8 cellular contexts compared by ENCODE assay signal in the genomic region with DNA sequence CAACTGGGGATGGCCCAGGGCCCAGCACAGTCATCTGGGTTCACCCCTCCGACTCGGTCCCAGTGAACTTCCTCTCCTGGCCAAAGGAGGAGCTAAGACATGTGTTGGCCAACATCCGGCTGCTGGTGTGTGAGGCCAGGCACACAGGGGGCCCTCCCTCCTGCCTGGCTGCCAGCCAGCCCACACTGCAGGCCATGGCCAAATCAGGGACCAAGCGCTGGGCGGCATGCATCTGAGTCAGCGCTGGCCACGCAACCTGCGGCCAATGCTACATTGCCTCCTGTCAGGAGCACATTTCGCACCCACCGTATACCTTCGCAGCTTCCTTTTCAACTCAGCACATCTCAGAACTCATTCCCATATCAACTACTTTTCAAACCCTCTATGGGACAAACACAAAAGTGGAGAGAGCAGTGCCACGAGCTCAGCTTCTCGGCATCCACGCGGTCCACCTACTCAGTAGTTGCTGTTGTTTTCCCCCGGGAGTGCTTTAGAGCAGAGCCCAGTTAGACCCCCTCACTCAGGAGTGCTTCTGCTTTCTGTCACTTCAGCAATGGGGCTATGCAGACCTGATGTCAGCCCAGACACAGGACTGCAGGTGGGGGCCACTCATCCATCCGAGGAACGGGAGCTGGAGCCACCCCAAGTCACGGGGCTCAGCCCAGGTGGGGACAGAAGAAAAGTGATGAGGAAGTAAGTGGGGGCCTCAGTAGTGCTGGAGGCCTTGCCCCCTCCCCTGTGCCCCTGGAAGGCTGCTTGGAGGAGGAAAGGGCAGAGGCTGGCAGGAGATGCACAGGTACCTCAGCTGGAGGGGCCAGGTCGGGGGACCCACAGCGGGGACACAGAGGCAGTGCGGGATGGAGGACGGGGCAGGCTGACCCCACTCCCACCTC. TPM values are rescaled to one million over a fixed set of nuclear protein-coding genes. Genes with fewer than 3 reads are reported as not detected.
DNase-seq lines count a peak whose midpoint lies in the region; ATAC-seq lines count a peak whose summit lies in the region.

No MANE protein-coding gene starts in this region.

- H3K23ac ChIP-seq in trophoblast cell (ENCODE audit: low read length): no peak overlapping the region

- H3K9me3 Mint-ChIP-seq in activated T-helper 2 cell treated with anti-CD3 and anti-CD28 coated beads, Interferon-gamma antibody, Interleukin-2, Interleukin-4, amounts not matched to agents 10 μg/mL and 5 μg/mL and 100 μg/mL, durations not matched to agents 14 hours and 24 hours and 36 hours: no peaks in the 10 kb centered on the region

- peak; percentile 46 for DNase-seq in stimulated activated CD4-positive, alpha-beta T cell treated with anti-CD3 and anti-CD28 coated beads, Interleukin-15, amount 100 ng/mL, for 24 hours
- no peak for DNase-seq in stimulated activated CD4-positive, alpha-beta T cell treated with anti-CD3 and anti-CD28 coated beads, Interleukin-4, amount 100 ng/mL, for 24 hours
- peak; percentile 47 for DNase-seq in NCI-H2196 treated with DMSO at 0.1 percent for 48 hours (lab: John Stamatoyannopoulos, UW; ENCODE audit: unreplicated experiment)
- no peak for DNase-seq in activated T-helper 2 cell treated with anti-CD3 and anti-CD28 coated beads, Interferon-gamma antibody, Interleukin-2, Interleukin-4, amounts not matched to agents 10 μg/mL and 5 μg/mL and 100 μg/mL, durations not matched to agents 14 hours and 24 hours and 36 hours (ENCODE audit: low spot score)
- DNase-seq in head of caudate nucleus: peak; percentile 49 to 92 (median 73)
- DNase-seq in trophoblast cell: peak; percentile 74 to 80
- DNase-seq in activated gamma-delta T cell treated with Interleukin-2 at 50 U/mL for 16 hours: no peak

- no peaks in the 10 kb centered on the region for H3K27me3 Mint-ChIP-seq in activated T-helper 2 cell treated with anti-CD3 and anti-CD28 coated beads, Interferon-gamma antibody, Interleukin-2, Interleukin-4, amounts not matched to agents 10 μg/mL and 5 μg/mL and 100 μg/mL, durations not matched to agents 14 hours and 24 hours and 36 hours (ENCODE audit: low read depth)

- no peaks in the 10 kb centered on the region for H3K27me3 ChIP-seq in trophoblast cell (ENCODE audit: insufficient read depth, low read length)

- no peak overlapping the region for H3K4me2 ChIP-seq in trophoblast cell (ENCODE audit: low read length)

- peaks cover 18 to 19% of the 10 kb centered on the region in 2 experiments for H3K36me3 ChIP-seq in trophoblast cell (ENCODE audit: control insufficient read depth in 1 of 2, insufficient read depth in 2 of 2, low read length in 2 of 2)

- no peaks in the 10 kb centered on the region for H3K79me1 ChIP-seq in trophoblast cell (ENCODE audit: low read length)

- H4K91ac ChIP-seq in trophoblast cell (ENCODE audit: low read depth, low read length): no peak overlapping the region

- H3K4ac ChIP-seq in trophoblast cell (ENCODE audit: low read depth, low read length): no peak overlapping the region

- H3K18ac ChIP-seq in trophoblast cell (ENCODE audit: low read length): no peak overlapping the region

- ATAC-seq in HG02610 (IDR thresholded peaks at IDR 0.05; ENCODE audit: unreplicated experiment): peak; percentile 90

- peaks cover 15% of the 10 kb centered on the region for H3K4me1 Mint-ChIP-seq in activated T-helper 2 cell treated with anti-CD3 and anti-CD28 coated beads, Interferon-gamma antibody, Interleukin-2, Interleukin-4, amounts not matched to agents 10 μg/mL and 5 μg/mL and 100 μg/mL, durations not matched to agents 14 hours and 24 hours and 36 hours (ENCODE audit: low read depth)

- H2BK120ac ChIP-seq in trophoblast cell (ENCODE audit: insufficient read depth, low read length, poor library complexity): no peak overlapping the region

- peak overlapping the region; percentile 74 for H3K27ac Mint-ChIP-seq in activated T-helper 2 cell treated with anti-CD3 and anti-CD28 coated beads, Interferon-gamma antibody, Interleukin-2, Interleukin-4, amounts not matched to agents 10 μg/mL and 5 μg/mL and 100 μg/mL, durations not matched to agents 14 hours and 24 hours and 36 hours

- H2AFZ ChIP-seq in trophoblast cell (ENCODE audit: insufficient read depth, low read length, poor library complexity): no peak overlapping the region

- H2BK5ac ChIP-seq in trophoblast cell (ENCODE audit: low read depth, low read length, poor library complexity): no peak overlapping the region

- H4K12ac ChIP-seq in trophoblast cell (ENCODE audit: low read depth, low read length): no peak overlapping the region

- WGBS in trophoblast cell (ENCODE audit: extremely low coverage, insufficient coverage, insufficient read length): 100% methylated on average over 2 of the region's 23 CpGs

- no peaks in the 10 kb centered on the region for H3K79me2 ChIP-seq in trophoblast cell (ENCODE audit: control insufficient read depth, insufficient read depth, low read length, poor library complexity)

- no peak overlapping the region for H4K8ac ChIP-seq in trophoblast cell (ENCODE audit: low read depth, low read length)

- no peak overlapping the region for H3K4me3 ChIP-seq in trophoblast cell (ENCODE audit: low read depth, low read length)

- H2BK12ac ChIP-seq in trophoblast cell (ENCODE audit: low read length): no peak overlapping the region

- no peak overlapping the region for H3K14ac ChIP-seq in trophoblast cell (ENCODE audit: low read length)

- H3K9ac ChIP-seq in trophoblast cell (ENCODE audit: low read length): no peak overlapping the region

- no peaks in the 10 kb centered on the region for H3K9me3 ChIP-seq in trophoblast cell (ENCODE audit: insufficient read depth, low read depth, low read length)

- H3K27ac ChIP-seq in trophoblast cell (ENCODE audit: low read depth, low read length): no peak overlapping the region

- H3K36me3 Mint-ChIP-seq in activated T-helper 2 cell treated with anti-CD3 and anti-CD28 coated beads, Interferon-gamma antibody, Interleukin-2, Interleukin-4, amounts not matched to agents 10 μg/mL and 5 μg/mL and 100 μg/mL, durations not matched to agents 14 hours and 24 hours and 36 hours (ENCODE audit: low read depth): peaks cover 54% of the 10 kb centered on the region

- no peaks in the 10 kb centered on the region for H3K4me1 ChIP-seq in trophoblast cell (ENCODE audit: control insufficient read depth in 1 of 2, insufficient read depth in 2 of 2, low read length in 2 of 2)

- intact Hi-C loops in activated T-helper 2 cell treated with anti-CD3 and anti-CD28 coated beads, Interferon-gamma antibody, Interleukin-2, Interleukin-4, amounts not matched to agents 10 μg/mL and 5 μg/mL and 100 μg/mL, durations not matched to agents 14 hours and 24 hours and 36 hours (cut with micrococcal nuclease): no loop called here
- intact Hi-C loops in head of caudate nucleus (cut with DNase I): no loop called here

- no peak overlapping the region for H2AK5ac ChIP-seq in trophoblast cell (ENCODE audit: low read length)

- no peak overlapping the region for H3K4me3 Mint-ChIP-seq in activated T-helper 2 cell treated with anti-CD3 and anti-CD28 coated beads, Interferon-gamma antibody, Interleukin-2, Interleukin-4, amounts not matched to agents 10 μg/mL and 5 μg/mL and 100 μg/mL, durations not matched to agents 14 hours and 24 hours and 36 hours (ENCODE audit: low read depth)

RNA-seq across cellular contexts. Expression of gene NINJ1, which starts 13.9 kb away (rescaled TPM):
- total RNA-seq in activated T-helper 2 cell treated with anti-CD3 and anti-CD28 coated beads, Interferon-gamma antibody, Interleukin-2, Interleukin-4, amounts not matched to agents 10 μg/mL and 5 μg/mL and 100 μg/mL, durations not matched to agents 14 hours and 24 hours and 36 hours: 113 and 114 TPM in 2 replicates
- 52.0 and 52.5 TPM in 2 replicates for polyA plus RNA-seq in trophoblast cell (2013)

RNA-seq across cellular contexts. Expression of gene CARD19, which starts 24.2 kb away (rescaled TPM):
- 52.6 and 57.2 TPM in 2 replicates for total RNA-seq in activated T-helper 2 cell treated with anti-CD3 and anti-CD28 coated beads, Interferon-gamma antibody, Interleukin-2, Interleukin-4, amounts not matched to agents 10 μg/mL and 5 μg/mL and 100 μg/mL, durations not matched to agents 14 hours and 24 hours and 36 hours
- polyA plus RNA-seq in trophoblast cell (2013): 20.3 and 21.4 TPM in 2 replicates

Comparison
In these comparisons a context has a peak if more than half of its experiments do, and no peak if none do; other contexts are left out.
1. DNase-seq: peak in stimulated activated CD4-positive, alpha-beta T cell treated with anti-CD3 and anti-CD28 coated beads, Interleukin-15, amount 100 ng/mL, for 24 hours (single experiment), NCI-H2196 treated with DMSO at 0.1 percent for 48 hours (single experiment), head of caudate nucleus (42 of 42) and trophoblast cell (2 of 2); none in stimulated activated CD4-positive, alpha-beta T cell treated with anti-CD3 and anti-CD28 coated beads, Interleukin-4, amount 100 ng/mL, for 24 hours (single experiment), activated T-helper 2 cell treated with anti-CD3 and anti-CD28 coated beads, Interferon-gamma antibody, Interleukin-2, Interleukin-4, amounts not matched to agents 10 μg/mL and 5 μg/mL and 100 μg/mL, durations not matched to agents 14 hours and 24 hours and 36 hours (single experiment) and activated gamma-delta T cell treated with Interleukin-2 at 50 U/mL for 16 hours (single experiment).